ENCODE assay signal across 11 cellular contexts in genomic region chr15:100878601-100879000, GRCh38. TPM values are rescaled to one million over a fixed set of nuclear protein-coding genes. Genes with fewer than 3 reads are reported as not detected.
DNase-seq lines count a peak whose midpoint lies in the region; ATAC-seq and TF ChIP-seq lines count a peak whose summit lies in the region.
"Had no signal": no experiment of that assay in that cellular context is flagged by ENCODE, and none has a peak within 500 bp of the region (broad histone marks: within the 10 kb centered on the region; RNA-seq: fewer than 3 reads in every experiment).

No MANE protein-coding gene starts in this region.

- H3K4me3 Mint-ChIP-seq in endothelial cell (ENCODE audit: unreplicated experiment) = peak overlapping the region; percentile 89

- H3K14ac ChIP-seq in trophoblast cell (ENCODE audit: low read length) = no peak overlapping the region

- no TSS peak for BruUV-seq in PC-9 (replicated peaks; lab: Mats Ljungman, UMichigan)

- CTCF ChIA-PET in PC-9 (lab: Charles Lee) = no interaction called here

- ATAC-seq in body of pancreas = no peak

- H3K4me2 ChIP-seq in PC-9 (peak overlapping the region; percentile 99), trophoblast cell (ENCODE audit: low read length) (peak overlapping the region; percentile 83)

- H3K23ac ChIP-seq in trophoblast cell (ENCODE audit: low read length) = no peak overlapping the region

- no peaks in the 10 kb centered on the region for H3K79me1 ChIP-seq in trophoblast cell (ENCODE audit: low read length)

- no peak overlapping the region for H4K12ac ChIP-seq in trophoblast cell (ENCODE audit: low read depth, low read length)

- H3K36me3 Mint-ChIP-seq in endothelial cell (ENCODE audit: low read depth, unreplicated experiment) = no peaks in the 10 kb centered on the region

- peaks cover 30% of the 10 kb centered on the region; the same call in 1 of the 2 replicates for H3F3A ChIP-seq in PC-9 (ENCODE audit: insufficient read depth, low read depth)

- intact Hi-C loops in PC-9 (cut with micrococcal nuclease; ENCODE audit: unreplicated experiment) (loop anchor here (1.0 to 2.0 kb wide), 2 partner anchors 156 to 206 kb away; no protein-coding TSS in a partner anchor), body of pancreas (cut with DNase I) (loop anchor here (10.0 kb wide), 1 partner anchor 164 kb away; no protein-coding TSS in a partner anchor)

- no peak overlapping the region for H2BK120ac ChIP-seq in trophoblast cell (ENCODE audit: insufficient read depth, low read length, poor library complexity)

- H3K27me3 Mint-ChIP-seq in endothelial cell (ENCODE audit: unreplicated experiment) = peaks cover 12% of the 10 kb centered on the region

- no peak overlapping the region for H4K91ac ChIP-seq in trophoblast cell (ENCODE audit: low read depth, low read length)

- no peak overlapping the region for H3K4ac ChIP-seq in trophoblast cell (ENCODE audit: low read depth, low read length)

- H3K9me3 ChIP-seq in PC-9 (ENCODE audit: insufficient read depth, low read depth) (no peaks in the 10 kb centered on the region), trophoblast cell (ENCODE audit: insufficient read depth, low read depth, low read length) (peaks cover 2% of the 10 kb centered on the region), body of pancreas (no peaks in the 10 kb centered on the region)

- H3K9me3 Mint-ChIP-seq in endothelial cell (ENCODE audit: unreplicated experiment) = no peaks in the 10 kb centered on the region

- H3K79me2 ChIP-seq in PC-9 (ENCODE audit: low read depth) (peaks cover 58% of the 10 kb centered on the region), trophoblast cell (ENCODE audit: control insufficient read depth, insufficient read depth, low read length, poor library complexity) (no peaks in the 10 kb centered on the region)

- H4K8ac ChIP-seq in trophoblast cell (ENCODE audit: low read depth, low read length) = no peak overlapping the region

- H3K4me1 Mint-ChIP-seq in endothelial cell (ENCODE audit: unreplicated experiment) = peaks cover 13% of the 10 kb centered on the region

- H3K27me3 ChIP-seq in PC-9 (ENCODE audit: insufficient read depth, low read depth) (no peaks in the 10 kb centered on the region), trophoblast cell (ENCODE audit: insufficient read depth, low read length) (peaks cover 37% of the 10 kb centered on the region), body of pancreas (no peaks in the 10 kb centered on the region)

- no peak overlapping the region for H3K27ac Mint-ChIP-seq in endothelial cell (ENCODE audit: unreplicated experiment)

- H3K36me3 ChIP-seq in PC-9 (ENCODE audit: low read depth) (peaks cover 15% of the 10 kb centered on the region; the same call in 1 of the 2 replicates), trophoblast cell (ENCODE audit: control insufficient read depth in 1 of 2, insufficient read depth in 2 of 2, low read length in 2 of 2) (no peaks in the 10 kb centered on the region), body of pancreas (replicated peaks in 1 of 2; ENCODE audit: insufficient read depth in 1 of 2, low read depth in 2 of 2) (no peaks in the 10 kb centered on the region)

- H3K4me3 ChIP-seq in PC-9 (peak overlapping the region; percentile 94), trophoblast cell (ENCODE audit: low read depth, low read length) (no peak overlapping the region), body of pancreas (no peak overlapping the region)

- H4K20me1 ChIP-seq in PC-9 (ENCODE audit: insufficient read depth) = peaks cover 32% of the 10 kb centered on the region

- in situ Hi-C loops in Caki2 (cut with HindIII; ENCODE audit: low pct_unique_long_range_greater_than_20kb, low sequenced_read_pairs) = no loop called here

- no peak overlapping the region for H2AK5ac ChIP-seq in trophoblast cell (ENCODE audit: low read length)

- no peak for TF ChIP-seq POLR2A in body of pancreas (IDR thresholded peaks at IDR 0.05)

- no peaks in the 10 kb centered on the region for H3K9me2 ChIP-seq in PC-9 (ENCODE audit: insufficient read depth)

- no peak overlapping the region for H2BK5ac ChIP-seq in trophoblast cell (ENCODE audit: low read depth, low read length, poor library complexity)

- H3K18ac ChIP-seq in trophoblast cell (ENCODE audit: low read length) = no peak overlapping the region

- H3K4me1 ChIP-seq in PC-9 (replicated peaks; ENCODE audit: insufficient read depth) (peaks cover 19% of the 10 kb centered on the region), trophoblast cell (ENCODE audit: control insufficient read depth in 1 of 2, insufficient read depth in 2 of 2, low read length in 2 of 2) (peaks cover 0 to 9% of the 10 kb centered on the region in 2 experiments), body of pancreas (peaks cover 17% of the 10 kb centered on the region)

- POLR2A ChIA-PET in PC-9 (lab: Charles Lee; ENCODE audit: unreplicated experiment) = interaction anchor here (0.7 kb wide), 1 partner anchor 165 kb away, joined by 3 read pairs; no protein-coding TSS in a partner anchor

- no CpG with 5 or more reads among the region's 12 CpGs for WGBS in trophoblast cell (ENCODE audit: extremely low coverage, insufficient coverage, insufficient read length)
- 36 to 44% methylated on average over 12 of the region's 12 CpGs for WGBS in body of pancreas, 2 donors

- DNase-seq in Caki2 (ENCODE audit: low read depth) (peak; percentile 31), PC-9 (no peak), endothelial cell (ENCODE audit: low spot score) (no peak), trophoblast cell (peak in 1 of 2 donors; percentile 18), CD1c-positive myeloid dendritic cell (ENCODE audit: extremely low spot score) (no peak), GM20000 (ENCODE audit: low spot score) (no peak), body of pancreas (no peak), NCI-H345 (lab: John Stamatoyannopoulos, UW) (no peak)
- DNase-seq: activated gamma-delta T cell; Kasumi-1; stimulated activated CD4-positive, alpha-beta T cell treated with anti-CD3 and anti-CD28 coated beads, Interleukin-2, amount 100 ng/mL, for 48 hours had no signal

- H2AFZ ChIP-seq in PC-9 (no peak overlapping the region), trophoblast cell (ENCODE audit: insufficient read depth, low read length, poor library complexity) (no peak overlapping the region)

- TF ChIP-seq CTCF in PC-9 (conservative IDR thresholded peaks at IDR 0.05) (no peak), endothelial cell (IDR thresholded peaks at IDR 0.05; ENCODE audit: unreplicated experiment) (no peak), GM20000 (IDR thresholded peaks at IDR 0.05; ENCODE audit: extremely low read depth, missing control alignments) (no peak), body of pancreas (IDR thresholded peaks at IDR 0.05) (no peak)

- no peak overlapping the region for H3K9ac ChIP-seq in trophoblast cell (ENCODE audit: low read length)

- H2BK12ac ChIP-seq in trophoblast cell (ENCODE audit: low read length) = no peak overlapping the region

- peak overlapping the region; percentile 75 for H3K27ac ChIP-seq in PC-9
- H3K27ac ChIP-seq in trophoblast cell (ENCODE audit: low read depth, low read length) = no peak overlapping the region
- H3K27ac ChIP-seq in body of pancreas = peak overlapping the region in 1 of 4 donors; percentile 51

RNA-seq across cellular contexts. Expression of gene ALDH1A3, which starts 1.0 kb away (rescaled TPM):
- total RNA-seq in Caki2 (2014; rRNA removed; shearing (Covaris generic); ENCODE audit: low replicate concordance) = 130 and 141 TPM in 2 replicates
- 462 and 469 TPM in 2 replicates for total RNA-seq in PC-9 (2021)
- total RNA-seq in endothelial cell (ENCODE audit: unreplicated experiment) = 13.9 TPM
- 1.6 and 2.0 TPM in 2 replicates for polyA plus RNA-seq in trophoblast cell (2013)
- 10 to 100 TPM; 19.5 to 33.9 TPM for total RNA-seq in body of pancreas

RNA-seq across cellular contexts. Expression of gene LRRK1, which starts 40.6 kb away (rescaled TPM):
- 9.2 and 9.8 TPM in 2 replicates for total RNA-seq in Caki2 (2014; rRNA removed; shearing (Covaris generic); ENCODE audit: low replicate concordance)
- total RNA-seq in PC-9 (2021) = 15.7 and 22.4 TPM in 2 replicates
- 4.8 TPM for total RNA-seq in endothelial cell (ENCODE audit: unreplicated experiment)
- polyA plus RNA-seq in trophoblast cell (2013) = 1.1 and 1.2 TPM in 2 replicates
- total RNA-seq in body of pancreas = 10 to 100 TPM; 12.2 to 14.0 TPM
